1 cellular context compared by ENCODE assay signal in the genomic region with DNA sequence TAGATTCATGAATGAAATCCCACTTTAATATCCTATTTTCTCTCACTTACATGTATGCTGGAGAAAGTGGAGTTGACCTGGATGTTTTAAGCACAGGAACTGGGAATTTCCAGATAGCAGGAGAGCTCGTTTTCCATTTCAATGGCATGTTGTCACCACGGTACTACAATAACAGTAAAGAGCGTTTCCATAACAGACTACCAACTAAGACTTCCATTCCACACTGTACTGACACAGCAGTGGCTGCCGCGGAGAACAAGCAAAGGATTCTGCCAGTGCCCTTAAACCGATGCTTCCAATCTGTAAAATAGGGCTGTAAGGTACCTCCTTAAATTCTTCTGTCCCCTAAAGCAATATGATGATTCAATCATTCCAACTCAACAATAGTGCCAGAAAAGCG.
TF ChIP-seq lines count a peak whose summit lies in the region.

No MANE protein-coding gene starts in this region.

TF ChIP-seq in HEK293, 187 proteins besides CTCF, POLR2A, EP300 and RAD21 (continued from another document):
- no peak for TF ChIP-seq KLF17 (tag by site-specific recombination; IDR thresholded peaks at IDR 0.05)
- peak; percentile 64 for TF ChIP-seq ZNF600 (tag by site-specific recombination; IDR thresholded peaks at IDR 0.05)
- no peak for TF ChIP-seq ZNF148 (tag by site-specific recombination; IDR thresholded peaks at IDR 0.05; ENCODE audit: borderline replicate concordance)
- no peak for TF ChIP-seq ZNF639 (tag by site-specific recombination; IDR thresholded peaks at IDR 0.05)
- no peak for TF ChIP-seq WT1 (tag by site-specific recombination; IDR thresholded peaks at IDR 0.05)
- TF ChIP-seq FEZF1 (tag by site-specific recombination; IDR thresholded peaks at IDR 0.05) = no peak
- TF ChIP-seq SCRT1 (tag by site-specific recombination; IDR thresholded peaks at IDR 0.05; ENCODE audit: borderline replicate concordance) = no peak
